ENCODE assay signal across 8 cellular contexts in genomic region chr9:76302947-76303550, GRCh38.
DNase-seq lines count a peak whose midpoint lies in the region; ATAC-seq and TF ChIP-seq lines count a peak whose summit lies in the region.

No MANE protein-coding gene starts in this region.

- no peaks in the 10 kb centered on the region for H3K4me1 ChIP-seq in right lobe of liver

- H3K27me3 ChIP-seq in right lobe of liver = no peaks in the 10 kb centered on the region
- no peaks in the 10 kb centered on the region for H3K27me3 ChIP-seq in MG63

- H3K27ac ChIP-seq in right lobe of liver = no peak overlapping the region

- H3K9me3 ChIP-seq in right lobe of liver (no peaks in the 10 kb centered on the region), MG63 (no peaks in the 10 kb centered on the region)

- TF ChIP-seq POLR2A in right lobe of liver (IDR thresholded peaks at IDR 0.05) = no peak

- ATAC-seq in HG03342 (IDR thresholded peaks at IDR 0.05; ENCODE audit: unreplicated experiment) (peak; percentile 65), right lobe of liver (peak; percentile 77 to 90 (median 80)), GM19023 (IDR thresholded peaks at IDR 0.05; ENCODE audit: unreplicated experiment) (no peak)

- peak; percentile 60 for DNase-seq in A172 (ENCODE audit: low spot score)
- DNase-seq in GM10266 (ENCODE audit: extremely low spot score) = peak; percentile 36
- peak; percentile 79 for DNase-seq in NCI-H748 treated with DMSO at 0.1 percent for 48 hours (lab: John Stamatoyannopoulos, UW)
- peak; percentile 40 for DNase-seq in central memory CD4-positive, alpha-beta T cell
- DNase-seq in right lobe of liver = no peak
- DNase-seq in MG63 = no peak

- H3K36me3 ChIP-seq in right lobe of liver = no peaks in the 10 kb centered on the region
- H3K36me3 ChIP-seq in MG63 = no peaks in the 10 kb centered on the region

- TF ChIP-seq CTCF in GM10266 (IDR thresholded peaks at IDR 0.05; ENCODE audit: control insufficient read depth, insufficient read depth, low read depth, missing control alignments) (peak; percentile 60), right lobe of liver (IDR thresholded peaks at IDR 0.05) (peak; percentile 60 to 72 (median 64))

- WGBS in right lobe of liver (ENCODE audit: insufficient coverage, low coverage, low lambda C conversion rate, missing lambda C conversion rate) = 23% methylated on average over 3 of the region's 3 CpGs

- H3K4me3 ChIP-seq in right lobe of liver (no peak overlapping the region), MG63 (no peak overlapping the region)

- intact Hi-C loops in right lobe of liver (cut with DNase I) = no loop called here

Comparison
In these comparisons a context has a peak if more than half of its experiments do, and no peak if none do; other contexts are left out.
1. DNase-seq: peak in A172 (single experiment), GM10266 (single experiment), NCI-H748 treated with DMSO at 0.1 percent for 48 hours (single experiment) and central memory CD4-positive, alpha-beta T cell (single experiment); none in right lobe of liver (0 of 3) and MG63 (single experiment).